ENCODE assay signal across 9 cellular contexts in the genomic region with DNA sequence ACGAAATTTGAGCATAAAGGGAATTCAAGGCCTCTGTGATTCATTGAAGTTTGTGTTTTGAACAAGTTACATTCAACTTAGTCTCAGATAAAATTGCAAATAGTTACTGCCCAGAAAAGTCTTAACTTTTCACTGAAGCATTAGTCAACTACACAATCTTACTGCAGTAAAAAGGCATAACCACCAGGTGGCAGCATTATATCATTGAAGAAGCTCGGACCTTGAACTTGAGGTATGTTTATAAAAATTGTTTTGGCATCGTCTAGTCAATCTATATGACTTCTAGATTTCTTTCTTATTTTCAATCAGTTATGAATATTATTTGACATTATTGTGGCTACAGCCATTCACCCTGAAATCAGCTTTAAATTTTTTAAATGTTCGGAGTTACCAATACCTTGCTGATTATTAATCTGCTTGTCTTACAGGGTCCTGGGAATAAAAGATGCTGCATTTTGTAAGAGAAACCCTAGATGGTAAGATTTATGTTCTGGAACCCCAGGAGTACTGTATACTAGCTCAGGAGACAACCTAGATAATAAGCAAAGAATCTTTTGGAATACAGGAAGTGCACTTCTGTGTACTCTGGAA.
DNase-seq lines count a peak whose midpoint lies in the region; ATAC-seq, FAIRE-seq and TF ChIP-seq lines count a peak whose summit lies in the region.
"Had no signal": no experiment of that assay in that cellular context is flagged by ENCODE, and none has a peak within 500 bp of the region (broad histone marks: within the 10 kb centered on the region; RNA-seq: fewer than 3 reads in every experiment).

No MANE protein-coding gene starts in this region.

- H3K27me3 ChIP-seq in KMS-11 (ENCODE audit: insufficient read depth, low read depth) (no peaks in the 10 kb centered on the region), bronchial epithelial cell (ENCODE audit: control insufficient read depth, insufficient read depth, low read length) (no peaks in the 10 kb centered on the region)

- H3K4me1 ChIP-seq in KMS-11 (ENCODE audit: low read depth, poor library complexity, severe bottlenecking), result peaks cover 6% of the 10 kb centered on the region

- no peaks in the 10 kb centered on the region for H3K9me3 Mint-ChIP-seq in stimulated activated naive B cell treated with anti-CD40 and anti-IgM and Interleukin-4, amounts not matched to agents 10 μg/mL and 1 μg/mL and 100 μg/mL, for 72 hours
- H3K9me3 Mint-ChIP-seq: activated naive CD4-positive, alpha-beta T cell treated with anti-CD3 and anti-CD28 coated beads, Interleukin-2, amount 50 U/mL, for 72 hours had no signal

- no peaks in the 10 kb centered on the region for H3K9me3 ChIP-seq in SK-N-MC (ENCODE audit: low read depth, low read length)

- peak; percentile 55 for DNase-seq in COR-L47 (lab: John Stamatoyannopoulos, UW)
- DNase-seq in SK-N-MC (ENCODE audit: low read depth, low spot score), result peak; percentile 71
- peak; percentile 66 for DNase-seq in bronchial epithelial cell (ENCODE audit: low read depth)
- DNase-seq in kidney tubule cell (ENCODE audit: low spot score), result peak; percentile 75
- DNase-seq in stimulated activated naive B cell treated with anti-CD40 and anti-IgM and Interleukin-4, amounts not matched to agents 10 μg/mL and 1 μg/mL and 100 μg/mL, for 72 hours, result peak; percentile 5

- H3K79me2 ChIP-seq in KMS-11 (ENCODE audit: insufficient read depth, low read depth), result no peaks in the 10 kb centered on the region

- H3K4me3 Mint-ChIP-seq in stimulated activated naive B cell treated with anti-CD40 and anti-IgM and Interleukin-4, amounts not matched to agents 10 μg/mL and 1 μg/mL and 100 μg/mL, for 72 hours, result no peak overlapping the region

- no peak for FAIRE-seq in bronchial epithelial cell (lab: Jason Lieb, UNC)

- TF ChIP-seq CTCF in KMS-11 (conservative IDR thresholded peaks at IDR 0.05; ENCODE audit: low read depth, low read length) (peak; percentile 85), bronchial epithelial cell (IDR thresholded peaks at IDR 0.05; ENCODE audit: insufficient read depth, low read length, severe bottlenecking) (peak; percentile 50)

- peak; percentile 73 for ATAC-seq in GM18909 (IDR thresholded peaks at IDR 0.05; ENCODE audit: poor library complexity, unreplicated experiment)
- peak in 1 of 2 donors; percentile 33 for ATAC-seq in stimulated activated naive B cell treated with anti-CD40 and anti-IgM and Interleukin-4, amounts not matched to agents 10 μg/mL and 1 μg/mL and 100 μg/mL, for 72 hours (replicated peaks)
- no peak for ATAC-seq in HG03039 (IDR thresholded peaks at IDR 0.05; ENCODE audit: unreplicated experiment)

- H3K9ac ChIP-seq in KMS-11, result no peak overlapping the region
- H3K9ac ChIP-seq in SK-N-MC (ENCODE audit: insufficient read length), result peak overlapping the region; percentile 21

- no peak overlapping the region for H3K4me2 ChIP-seq in KMS-11

- H3K27ac Mint-ChIP-seq in stimulated activated naive B cell treated with anti-CD40 and anti-IgM and Interleukin-4, amounts not matched to agents 10 μg/mL and 1 μg/mL and 100 μg/mL, for 72 hours, result no peak overlapping the region
- H3K27ac Mint-ChIP-seq: activated naive CD4-positive, alpha-beta T cell treated with anti-CD3 and anti-CD28 coated beads, Interleukin-2, amount 50 U/mL, for 72 hours had no signal

- H3K4me1 Mint-ChIP-seq in stimulated activated naive B cell treated with anti-CD40 and anti-IgM and Interleukin-4, amounts not matched to agents 10 μg/mL and 1 μg/mL and 100 μg/mL, for 72 hours, result no peaks in the 10 kb centered on the region

- H3K36me3 Mint-ChIP-seq in stimulated activated naive B cell treated with anti-CD40 and anti-IgM and Interleukin-4, amounts not matched to agents 10 μg/mL and 1 μg/mL and 100 μg/mL, for 72 hours, result no peaks in the 10 kb centered on the region
- H3K36me3 Mint-ChIP-seq: activated naive CD4-positive, alpha-beta T cell treated with anti-CD3 and anti-CD28 coated beads, Interleukin-2, amount 50 U/mL, for 72 hours had no signal

- H4K20me1 ChIP-seq in KMS-11 (ENCODE audit: insufficient read depth), result no peaks in the 10 kb centered on the region

- H3K27ac ChIP-seq in KMS-11 (no peak overlapping the region), SK-N-MC (no peak overlapping the region)

- H2AFZ ChIP-seq in KMS-11 (ENCODE audit: low read depth), result no peak overlapping the region

- no peak overlapping the region for H3K4me3 ChIP-seq in KMS-11 (IDR thresholded peaks at IDR 0.05; ENCODE audit: insufficient read depth, low read depth, low read length)
- peak overlapping the region; percentile 43; the same call in 1 of the 2 replicates for H3K4me3 ChIP-seq in SK-N-MC
- no peak overlapping the region for H3K4me3 ChIP-seq in bronchial epithelial cell (ENCODE audit: low read depth, low read length)

- no peaks in the 10 kb centered on the region for H3K36me3 ChIP-seq in KMS-11 (ENCODE audit: insufficient read depth)
- H3K36me3 ChIP-seq in SK-N-MC (ENCODE audit: insufficient read depth, low read length), result no peaks in the 10 kb centered on the region
- H3K36me3 ChIP-seq in bronchial epithelial cell (ENCODE audit: control insufficient read depth, insufficient read depth, low read length), result no peaks in the 10 kb centered on the region

- peaks cover 9 to 30% of the 10 kb centered on the region in 2 donors for H3K27me3 Mint-ChIP-seq in stimulated activated naive B cell treated with anti-CD40 and anti-IgM and Interleukin-4, amounts not matched to agents 10 μg/mL and 1 μg/mL and 100 μg/mL, for 72 hours

Comparison
In these comparisons a context has a peak if more than half of its experiments do, and no peak if none do; other contexts are left out.
1. DNase-seq: peak in every context shown above with its lines; median percentile 75 in kidney tubule cell; 71 in SK-N-MC; 66 in bronchial epithelial cell; 55 in COR-L47; 5 in stimulated activated naive B cell treated with anti-CD40 and anti-IgM and Interleukin-4, amounts not matched to agents 10 μg/mL and 1 μg/mL and 100 μg/mL, for 72 hours.